In genomic region chr22:38177044-38177443, GRCh38 we compare ENCODE assay signal across 11 cellular contexts. TPM values are rescaled to one million over a fixed set of nuclear protein-coding genes. Genes with fewer than 3 reads are reported as not detected.
DNase-seq lines count a peak whose midpoint lies in the region; ATAC-seq and TF ChIP-seq lines count a peak whose summit lies in the region.
"Had no signal": no experiment of that assay in that cellular context is flagged by ENCODE, and none has a peak within 500 bp of the region (broad histone marks: within the 10 kb centered on the region; RNA-seq: fewer than 3 reads in every experiment).

No MANE protein-coding gene starts in this region.

- DNase-seq in left ventricle myocardium inferior: no peak
- DNase-seq in Right ventricle myocardium inferior (ENCODE audit: missing footprints): no peak
- DNase-seq in activated naive CD8-positive, alpha-beta T cell treated with anti-CD3 and anti-CD28 coated beads for 36 hours: no peak
- peak in 2 of 10 donors; percentile 9 to 18 for DNase-seq in naive thymus-derived CD8-positive, alpha-beta T cell
- no peak for DNase-seq in upper lobe of right lung
- DNase-seq in GM23248: no peak
- DNase-seq in body of pancreas: no peak
- no peak for DNase-seq in brain microvascular endothelial cell
- DNase-seq: activated effector memory CD4-positive, alpha-beta T cell treated with anti-CD3 and anti-CD28 coated beads, Interleukin-2, amount 50 U/mL, for 16 hours; NCI-H774; small intestine had no signal

- TF ChIP-seq CTCF in left ventricle myocardium inferior (IDR thresholded peaks at IDR 0.05; ENCODE audit: borderline replicate concordance): no peak
- no peak for TF ChIP-seq CTCF in upper lobe of right lung (IDR thresholded peaks at IDR 0.05)
- TF ChIP-seq CTCF in body of pancreas (IDR thresholded peaks at IDR 0.05): no peak
- no peak for TF ChIP-seq CTCF in brain microvascular endothelial cell (IDR thresholded peaks at IDR 0.05; ENCODE audit: low read depth, low read length, missing control alignments)

- H3K36me3 ChIP-seq in left ventricle myocardium inferior (no peaks in the 10 kb centered on the region), upper lobe of right lung (no peaks in the 10 kb centered on the region), GM23248 (ENCODE audit: low read depth) (no peaks in the 10 kb centered on the region), body of pancreas (replicated peaks in 1 of 2; ENCODE audit: insufficient read depth in 1 of 2, low read depth in 2 of 2) (no peaks in the 10 kb centered on the region), brain microvascular endothelial cell (replicated peaks) (no peaks in the 10 kb centered on the region)

- 95 to 100% methylated on average over 4 of the region's 4 CpGs for WGBS in GM23248 (ENCODE audit: low coverage in 1 of 2, low lambda C conversion rate in 2 of 2, missing lambda C conversion rate in 2 of 2), 2 experiments
- WGBS in body of pancreas, 2 donors: 94 to 98% methylated on average over 4 of the region's 4 CpGs

- no peaks in the 10 kb centered on the region for H3K79me2 ChIP-seq in GM23248 (ENCODE audit: insufficient read depth)

- peaks cover 5% of the 10 kb centered on the region for H3K36me3 Mint-ChIP-seq in activated naive CD8-positive, alpha-beta T cell treated with anti-CD3 and anti-CD28 coated beads for 36 hours
- H3K36me3 Mint-ChIP-seq in naive thymus-derived CD8-positive, alpha-beta T cell: peaks cover 0 to 8% (median 0%) of the 10 kb centered on the region in 3 donors

- intact Hi-C loops in left ventricle myocardium inferior (cut with micrococcal nuclease) (no loop called here), Right ventricle myocardium inferior (cut with DNase I) (loop anchor here (5.0 kb wide), 1 partner anchor 140 kb away; the partner anchor contains the start of gene CSNK1E), upper lobe of right lung (cut with DNase I) (no loop called here), body of pancreas (cut with DNase I) (no loop called here)

- H3K9me3 ChIP-seq in left ventricle myocardium inferior (replicated peaks) (no peaks in the 10 kb centered on the region), upper lobe of right lung (no peaks in the 10 kb centered on the region), GM23248 (ENCODE audit: low read depth) (no peaks in the 10 kb centered on the region), body of pancreas (no peaks in the 10 kb centered on the region)

- H3K4me2 ChIP-seq in GM23248 (ENCODE audit: unreplicated experiment): no peak overlapping the region

- H3K27ac ChIP-seq in left ventricle myocardium inferior (replicated peaks) (peak overlapping the region; percentile 90), upper lobe of right lung (peak overlapping the region; percentile 67), GM23248 (no peak overlapping the region), body of pancreas (peak overlapping the region in 2 of 4 donors; percentile 65 to 69), brain microvascular endothelial cell (no peak overlapping the region)

- TF ChIP-seq POLR2A in body of pancreas (IDR thresholded peaks at IDR 0.05): no peak

- no peak overlapping the region for H3K4me3 ChIP-seq in left ventricle myocardium inferior
- H3K4me3 ChIP-seq in upper lobe of right lung: no peak overlapping the region
- no peak overlapping the region for H3K4me3 ChIP-seq in GM23248
- H3K4me3 ChIP-seq in body of pancreas: no peak overlapping the region
- H3K4me3 ChIP-seq in brain microvascular endothelial cell (ENCODE audit: low read depth, low read length): no peak overlapping the region

- H3F3A ChIP-seq in GM23248 (ENCODE audit: insufficient read depth): peaks cover 35% of the 10 kb centered on the region

- no peak overlapping the region for H2AFZ ChIP-seq in GM23248

- POLR2A ChIA-PET in naive thymus-derived CD8-positive, alpha-beta T cell (lab: Charles Lee): interaction anchor here (0.6 to 1.3 kb wide), 2 partner anchors 12 to 261 kb away, joined by 4 to 5 read pairs; no protein-coding TSS in a partner anchor

- H3K4me1 ChIP-seq in left ventricle myocardium inferior (peaks cover 71% of the 10 kb centered on the region), upper lobe of right lung (peaks cover 67% of the 10 kb centered on the region), GM23248 (ENCODE audit: insufficient read depth) (peaks cover 42% of the 10 kb centered on the region), body of pancreas (peaks cover 42% of the 10 kb centered on the region)

- ATAC-seq in Right ventricle myocardium inferior (no peak), upper lobe of right lung (no peak), body of pancreas (no peak)
- ATAC-seq in naive thymus-derived CD8-positive, alpha-beta T cell: no peak

- peak overlapping the region; percentile 81 for H3K27ac Mint-ChIP-seq in activated naive CD8-positive, alpha-beta T cell treated with anti-CD3 and anti-CD28 coated beads for 36 hours
- peak overlapping the region in 9 of 10 donors; percentile 50 to 89 (median 75) for H3K27ac Mint-ChIP-seq in naive thymus-derived CD8-positive, alpha-beta T cell

- H3K4me3 Mint-ChIP-seq in activated naive CD8-positive, alpha-beta T cell treated with anti-CD3 and anti-CD28 coated beads for 36 hours: no peak overlapping the region
- peak overlapping the region in 5 of 10 donors; percentile 24 to 57 (median 39) for H3K4me3 Mint-ChIP-seq in naive thymus-derived CD8-positive, alpha-beta T cell

- H4K20me1 ChIP-seq in GM23248 (ENCODE audit: insufficient read depth): no peaks in the 10 kb centered on the region

- H3K27me3 ChIP-seq in left ventricle myocardium inferior (ENCODE audit: low read depth): no peaks in the 10 kb centered on the region
- H3K27me3 ChIP-seq in upper lobe of right lung: no peaks in the 10 kb centered on the region
- H3K27me3 ChIP-seq in GM23248 (replicated peaks; ENCODE audit: insufficient read depth): no peaks in the 10 kb centered on the region
- H3K27me3 ChIP-seq in body of pancreas: no peaks in the 10 kb centered on the region
- no peaks in the 10 kb centered on the region for H3K27me3 ChIP-seq in brain microvascular endothelial cell (replicated peaks)

- no peaks in the 10 kb centered on the region for H3K9me2 ChIP-seq in GM23248 (ENCODE audit: insufficient read depth)

- in situ Hi-C loops in GM23248 (cut with MboI): no loop called here
- in situ Hi-C loops in brain microvascular endothelial cell (cut with HindIII; ENCODE audit: low pct_ligation_motif_present, low sequenced_read_pairs): no loop called here

- no peaks in the 10 kb centered on the region for H3K27me3 Mint-ChIP-seq in activated naive CD8-positive, alpha-beta T cell treated with anti-CD3 and anti-CD28 coated beads for 36 hours
- no peaks in the 10 kb centered on the region for H3K27me3 Mint-ChIP-seq in naive thymus-derived CD8-positive, alpha-beta T cell

- peaks cover 57% of the 10 kb centered on the region for H3K4me1 Mint-ChIP-seq in activated naive CD8-positive, alpha-beta T cell treated with anti-CD3 and anti-CD28 coated beads for 36 hours
- H3K4me1 Mint-ChIP-seq in naive thymus-derived CD8-positive, alpha-beta T cell: peaks cover 43 to 79% (median 66%) of the 10 kb centered on the region in 4 donors

- H3K9ac ChIP-seq in GM23248: no peak overlapping the region

- no peaks in the 10 kb centered on the region for H3K9me3 Mint-ChIP-seq in activated naive CD8-positive, alpha-beta T cell treated with anti-CD3 and anti-CD28 coated beads for 36 hours
- H3K9me3 Mint-ChIP-seq in naive thymus-derived CD8-positive, alpha-beta T cell: no peaks in the 10 kb centered on the region

RNA-seq across cellular contexts. Expression of gene PLA2G6, which starts 4.6 kb away (rescaled TPM):
- 14.1 TPM for total RNA-seq in left ventricle myocardium inferior
- total RNA-seq in Right ventricle myocardium inferior: 11.4 TPM
- total RNA-seq in activated naive CD8-positive, alpha-beta T cell treated with anti-CD3 and anti-CD28 coated beads for 36 hours: 10 to 100 TPM; 31.5 to 32.2 TPM
- total RNA-seq in naive thymus-derived CD8-positive, alpha-beta T cell: 100 to 1,000 TPM; 173 to 186 TPM
- 1 to 10 TPM; 2.6 to 7.2 (median 2.6) TPM for polyA plus RNA-seq in naive thymus-derived CD8-positive, alpha-beta T cell
- total RNA-seq in upper lobe of right lung: 52.4 TPM
- 5.5 and 28.3 TPM in 2 replicates for total RNA-seq in GM23248 (2014; rRNA removed; shearing (Covaris generic))
- 5.6 and 6.5 TPM in 2 replicates for polyA plus RNA-seq in GM23248 (2016; fragmentation: Nextera tagmentation; extraction: Ambion mirVana)
- 10 to 100 TPM; 41.5 to 68.0 TPM for total RNA-seq in body of pancreas

RNA-seq across cellular contexts. Expression of gene MAFF, which starts 24.8 kb away (rescaled TPM):
- 4.7 TPM for total RNA-seq in left ventricle myocardium inferior
- 4.7 TPM for total RNA-seq in Right ventricle myocardium inferior
- total RNA-seq in activated naive CD8-positive, alpha-beta T cell treated with anti-CD3 and anti-CD28 coated beads for 36 hours: 1 to 10 TPM; 8.5 to 8.6 TPM
- total RNA-seq in naive thymus-derived CD8-positive, alpha-beta T cell: 1 to 10 TPM; 5.5 to 6.2 TPM
- polyA plus RNA-seq in naive thymus-derived CD8-positive, alpha-beta T cell: 1 to 10 TPM; 2.6 to 3.3 (median 3.0) TPM
- 48.9 TPM for total RNA-seq in upper lobe of right lung
- 68.1 and 73.0 TPM in 2 replicates for total RNA-seq in GM23248 (2014; rRNA removed; shearing (Covaris generic))
- 34.6 and 37.1 TPM in 2 replicates for polyA plus RNA-seq in GM23248 (2016; fragmentation: Nextera tagmentation; extraction: Ambion mirVana)
- total RNA-seq in body of pancreas: 10 to 100 TPM; 16.9 to 35.6 TPM

Comparison
In these comparisons a context has a peak if more than half of its experiments do, and no peak if none do; other contexts are left out.
1. H3K27ac ChIP-seq: peak in left ventricle myocardium inferior (single experiment) and upper lobe of right lung (single experiment); none in GM23248 (single experiment) and brain microvascular endothelial cell (single experiment).